Comparison of ENCODE assay signal across 10 cellular contexts in genomic region chr19:58395220-58395978, GRCh38. TPM values are rescaled to one million over a fixed set of nuclear protein-coding genes. Genes with fewer than 3 reads are reported as not detected.
DNase-seq lines count a peak whose midpoint lies in the region; ATAC-seq, FAIRE-seq and TF ChIP-seq lines count a peak whose summit lies in the region.
"Had no signal": no experiment of that assay in that cellular context is flagged by ENCODE, and none has a peak within 500 bp of the region (broad histone marks: within the 10 kb centered on the region; RNA-seq: fewer than 3 reads in every experiment).

RNF225 (plus strand) TSS chr19:58395656; CDS start chr19:58396090, 434 bp downstream.

- H2BK15ac ChIP-seq in mesendoderm (replicated peaks; ENCODE audit: low read depth): no peak within 1 kb of the TSS

- H3K23ac ChIP-seq in mesendoderm (ENCODE audit: low read length): peak within 1 kb of the TSS; percentile 80

- H2BK5ac ChIP-seq in mesendoderm (ENCODE audit: low read length): no peak within 1 kb of the TSS

- H3K56ac ChIP-seq in mesendoderm (ENCODE audit: low read length): peak within 1 kb of the TSS; percentile 80

- no peak for ATAC-seq in HG02981 (IDR thresholded peaks at IDR 0.05; ENCODE audit: unreplicated experiment)
- ATAC-seq: effector memory CD8-positive, alpha-beta T cell; sciatic nerve had no signal

- WGBS in mesendoderm (ENCODE audit: extremely low coverage, insufficient coverage, low lambda C conversion rate): no CpG with 5 or more reads among the region's 21 CpGs

- no peak within 1 kb of the TSS for H4K5ac ChIP-seq in mesendoderm (ENCODE audit: low read length)

- no peak within 1 kb of the TSS for H4K8ac ChIP-seq in mesendoderm (ENCODE audit: low read depth, low read length)

- H3K27me3 ChIP-seq in bronchial epithelial cell (ENCODE audit: control insufficient read depth, insufficient read depth, low read length) (no peaks in the 10 kb centered on the region), mesendoderm (ENCODE audit: insufficient read depth, low read length, poor library complexity) (no peaks in the 10 kb centered on the region)

- H3K79me1 ChIP-seq in mesendoderm (ENCODE audit: low read length): peaks cover 2% of the 10 kb centered on the region

- H3K18ac ChIP-seq in mesendoderm (ENCODE audit: low read length): peak within 1 kb of the TSS; percentile 24

- DNase-seq in ELF-1 (ENCODE audit: low read depth, low spot score) (peak; percentile 69), HT-29 (ENCODE audit: low spot score) (peak; percentile 89), bronchial epithelial cell (ENCODE audit: low read depth) (peak; percentile 79), mesendoderm (peak; percentile 79), retina (no peak), NCI-H446 (lab: John Stamatoyannopoulos, UW) (no peak), T-helper 1 cell (no peak)
- DNase-seq: effector memory CD8-positive, alpha-beta T cell had no signal

- H3K4me3 ChIP-seq in bronchial epithelial cell (ENCODE audit: low read depth, low read length) (peak within 1 kb of the TSS; percentile 45), mesendoderm (ENCODE audit: low read length) (no peak within 1 kb of the TSS)

- peaks cover 18% of the 10 kb centered on the region for H3K36me3 ChIP-seq in bronchial epithelial cell (ENCODE audit: control insufficient read depth, insufficient read depth, low read length)
- H3K36me3 ChIP-seq in mesendoderm (ENCODE audit: control insufficient read depth, insufficient read depth, low read length): peaks cover 18% of the 10 kb centered on the region

- no peak within 1 kb of the TSS for H3K27ac ChIP-seq in mesendoderm (ENCODE audit: low read depth, low read length)

- H3K4me1 ChIP-seq in mesendoderm (ENCODE audit: control insufficient read depth, low read depth, low read length): peaks cover 2% of the 10 kb centered on the region

- no peak within 1 kb of the TSS for H3K4ac ChIP-seq in mesendoderm (ENCODE audit: low read depth, low read length)

- peak within 1 kb of the TSS; percentile 35 for H3K4me2 ChIP-seq in mesendoderm (ENCODE audit: low read length)

- no peak within 1 kb of the TSS for H2AK5ac ChIP-seq in mesendoderm (ENCODE audit: low read length)

- FAIRE-seq in bronchial epithelial cell (lab: Jason Lieb, UNC): no peak

- no peak within 1 kb of the TSS for H2BK120ac ChIP-seq in mesendoderm (ENCODE audit: low read depth, low read length)

- TF ChIP-seq CTCF in bronchial epithelial cell (IDR thresholded peaks at IDR 0.05; ENCODE audit: insufficient read depth, low read length, severe bottlenecking): no peak

- peak within 1 kb of the TSS; percentile 67 for H3K9ac ChIP-seq in mesendoderm (ENCODE audit: low read length)

- peaks cover 5% of the 10 kb centered on the region for H3K79me2 ChIP-seq in mesendoderm (ENCODE audit: control insufficient read depth, insufficient read depth, low read length)

RNA-seq across cellular contexts. Expression of gene RNF225, which starts in this region (rescaled TPM):
- 0.58 and 0.99 TPM in 2 replicates for total RNA-seq in HT-29 (2014; rRNA removed; shearing (Covaris generic))
- 0.79 and 1.9 TPM in 2 replicates for total RNA-seq in bronchial epithelial cell
- 0.06 TPM for polyA plus RNA-seq in mesendoderm (2013, experiment 1 of 2)
- 0.10 TPM for polyA plus RNA-seq in mesendoderm (2013, experiment 2 of 2)
- total RNA-seq: sciatic nerve had no signal

Comparison
In these comparisons a context has a peak if more than half of its experiments do, and no peak if none do; other contexts are left out.
1. Peak in DNase-seq in HT-29; RNA of the gene not detected or under 1 TPM.
2. DNase-seq: peak in ELF-1 (single experiment), bronchial epithelial cell (single experiment) and mesendoderm (single experiment); none in retina (single experiment), NCI-H446 (0 of 2) and T-helper 1 cell (0 of 5).